In the genomic region with DNA sequence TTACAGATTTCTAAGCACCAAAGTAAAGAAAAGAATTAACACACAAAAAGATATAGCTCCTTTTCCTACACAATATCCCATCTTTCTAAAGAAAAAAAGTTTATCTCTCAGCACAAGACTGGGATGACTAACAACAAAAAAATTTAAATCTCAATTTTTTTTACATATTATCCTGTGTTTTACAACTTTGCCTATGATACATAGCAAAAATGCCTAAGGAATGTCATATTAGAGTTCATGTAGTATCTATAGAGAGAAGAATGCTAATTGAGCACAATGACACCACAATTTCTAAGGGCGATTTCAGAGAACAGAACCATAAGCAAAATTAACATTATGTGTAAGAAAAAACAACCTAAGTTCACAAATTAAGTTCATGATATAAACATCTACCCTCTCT, we compare ENCODE assay signal across 14 cellular contexts. TPM values are rescaled to one million over a fixed set of nuclear protein-coding genes. Genes with fewer than 3 reads are reported as not detected.
DNase-seq lines count a peak whose midpoint lies in the region; ATAC-seq and TF ChIP-seq lines count a peak whose summit lies in the region.
"Had no signal": no experiment of that assay in that cellular context is flagged by ENCODE, and none has a peak within 500 bp of the region (broad histone marks: within the 10 kb centered on the region; RNA-seq: fewer than 3 reads in every experiment).

No MANE protein-coding gene starts in this region.

- H2BK15ac ChIP-seq in mesenchymal stem cell (ENCODE audit: low read depth, poor library complexity, severe bottlenecking): no peak overlapping the region

- H2AK5ac ChIP-seq in mesenchymal stem cell (ENCODE audit: low read length, severe bottlenecking): no peak overlapping the region

- no peak overlapping the region for H4K8ac ChIP-seq in mesenchymal stem cell (ENCODE audit: low read length)

- H3K23ac ChIP-seq in mesenchymal stem cell (ENCODE audit: low read length in 2 of 2): no peak overlapping the region

- no peak overlapping the region for H2AFZ ChIP-seq in mesenchymal stem cell (ENCODE audit: low read depth, low read length)

- TF ChIP-seq POLR2A in uterus (IDR thresholded peaks at IDR 0.05): no peak

- H3K36me3 ChIP-seq in mesenchymal stem cell (ENCODE audit: control insufficient read depth in 1 of 2, insufficient read depth in 2 of 2, low read depth in 1 of 2, low read length in 2 of 2) (peaks cover 3 to 36% of the 10 kb centered on the region in 2 experiments), uterus (no peaks in the 10 kb centered on the region)
- H3K36me3 ChIP-seq: ovary had no signal

- no peak overlapping the region for H3K4me2 ChIP-seq in mesenchymal stem cell (ENCODE audit: low read length, poor library complexity, severe bottlenecking)

- H3K79me1 ChIP-seq in mesenchymal stem cell (replicated peaks; ENCODE audit: low read length, poor library complexity, severe bottlenecking): peaks cover 13% of the 10 kb centered on the region

- no peak for TF ChIP-seq CTCF in uterus (IDR thresholded peaks at IDR 0.05)

- no peak overlapping the region for H3K14ac ChIP-seq in mesenchymal stem cell (ENCODE audit: low read length in 2 of 2)

- H3K18ac ChIP-seq in mesenchymal stem cell (ENCODE audit: low read depth in 1 of 2, low read length in 2 of 2): no peak overlapping the region

- H2BK12ac ChIP-seq in mesenchymal stem cell (ENCODE audit: low read length in 2 of 2): no peak overlapping the region

- ATAC-seq in esophagus mucosa: no peak

- peaks cover 10% of the 10 kb centered on the region for H3K9me3 ChIP-seq in mesenchymal stem cell (ENCODE audit: control insufficient read depth, low read length)
- no peaks in the 10 kb centered on the region for H3K9me3 ChIP-seq in uterus
- H3K9me3 ChIP-seq: ovary had no signal

- H3K4me1 ChIP-seq in mesenchymal stem cell (ENCODE audit: control insufficient read depth, insufficient read depth, low read depth, low read length): no peaks in the 10 kb centered on the region
- no peaks in the 10 kb centered on the region for H3K4me1 ChIP-seq in uterus

- no peak overlapping the region for H3K4ac ChIP-seq in mesenchymal stem cell (ENCODE audit: low read depth in 1 of 2, low read length in 2 of 2)

- WGBS in mesenchymal stem cell: 64% methylated on average over 1 of the region's 1 CpG

- peak; percentile 13 for DNase-seq in AG08396 (ENCODE audit: low spot score)
- peak; percentile 70 for DNase-seq in NCI-H226
- DNase-seq in dedifferentiated amniotic fluid mesenchymal stem cell (ENCODE audit: extremely low spot score): peak; percentile 86
- DNase-seq in mesenchymal stem cell: peak; percentile 47
- DNase-seq in nucleus accumbens (lab: John Stamatoyannopoulos, UW): no peak
- no peak for DNase-seq in uterus
- no peak for DNase-seq in NCI-H187 (lab: John Stamatoyannopoulos, UW)
- DNase-seq: activated CD4-positive, alpha-beta memory T cell treated with anti-CD3 and anti-CD28 coated beads, Interleukin-2, amount 10 ng/mL, durations not matched to agents 7 days and 5 days; activated effector memory CD4-positive, alpha-beta T cell treated with anti-CD3 and anti-CD28 coated beads, Interleukin-2, amount 50 U/mL, for 16 hours; CD4-positive, alpha-beta memory T cell; head of caudate nucleus; ovary; SHP77 had no signal

- H3K4me3 ChIP-seq in mesenchymal stem cell (ENCODE audit: insufficient read depth in 1 of 2, low read depth in 1 of 2, low read length in 2 of 2) (no peak overlapping the region), uterus (no peak overlapping the region)
- H3K4me3 ChIP-seq: ovary had no signal

- intact Hi-C loops in uterus (cut with DNase I; ENCODE audit: low total_unique reads): no loop called here

- no peak overlapping the region for H4K91ac ChIP-seq in mesenchymal stem cell (ENCODE audit: low read length)

- H3K9ac ChIP-seq in mesenchymal stem cell (ENCODE audit: low read length): peak overlapping the region; percentile 31

- H2BK120ac ChIP-seq in mesenchymal stem cell (ENCODE audit: low read depth, low read length): no peak overlapping the region

- H3K27me3 ChIP-seq in mesenchymal stem cell (ENCODE audit: control insufficient read depth in 1 of 2, insufficient read depth in 1 of 2, low read length in 2 of 2) (no peaks in the 10 kb centered on the region), uterus (no peaks in the 10 kb centered on the region)
- H3K27me3 ChIP-seq: ovary had no signal

- H3K27ac ChIP-seq in mesenchymal stem cell (ENCODE audit: low read length, poor library complexity, severe bottlenecking) (peak overlapping the region; percentile 88), uterus (no peak overlapping the region)
- H3K27ac ChIP-seq: ovary had no signal

- H2BK5ac ChIP-seq in mesenchymal stem cell (ENCODE audit: low read depth, low read length, poor library complexity, severe bottlenecking): no peak overlapping the region

RNA-seq across cellular contexts. Expression of a gene that starts 16.3 kb away (rescaled TPM):
- polyA plus RNA-seq in mesenchymal stem cell (2013, experiment 1 of 2): 7.6 TPM
- 6.5 TPM for polyA plus RNA-seq in mesenchymal stem cell (2013, experiment 2 of 2)
- total RNA-seq in esophagus mucosa: 19.1 TPM
- 10 to 100 TPM; 60.0 to 99.5 (median 72.6) TPM for total RNA-seq in uterus

Comparison
In these comparisons a context has a peak if more than half of its experiments do, and no peak if none do; other contexts are left out.
1. DNase-seq: peak in AG08396 (single experiment), NCI-H226 (single experiment), dedifferentiated amniotic fluid mesenchymal stem cell (single experiment) and mesenchymal stem cell (single experiment); none in nucleus accumbens (0 of 56), uterus (0 of 2) and NCI-H187 (0 of 2).